In genomic region chr6:44630125-44631028, GRCh38 we compare ENCODE assay signal across 10 cellular contexts.
DNase-seq lines count a peak whose midpoint lies in the region; ATAC-seq, FAIRE-seq and TF ChIP-seq lines count a peak whose summit lies in the region.
"Had no signal": no experiment of that assay in that cellular context is flagged by ENCODE, and none has a peak within 500 bp of the region (broad histone marks: within the 10 kb centered on the region; RNA-seq: fewer than 3 reads in every experiment).

No MANE protein-coding gene starts in this region.

- H3K9me3 Mint-ChIP-seq in Calu3 (ENCODE audit: low read depth, unreplicated experiment) (no peaks in the 10 kb centered on the region), astrocyte (ENCODE audit: unreplicated experiment) (no peaks in the 10 kb centered on the region)
- H3K9me3 Mint-ChIP-seq: naive B cell, T-cell had no signal

- intact Hi-C loops in Calu3 (cut with micrococcal nuclease; ENCODE audit: unreplicated experiment) = loop anchor here (2.0 kb wide), 1 partner anchor 1084 kb away; no protein-coding TSS in a partner anchor
- intact Hi-C loops in stomach (cut with DNase I; ENCODE audit: low total_unique reads) = no loop called here

- H3K27ac Mint-ChIP-seq in Calu3 (ENCODE audit: unreplicated experiment) (no peak overlapping the region), astrocyte (ENCODE audit: unreplicated experiment) (no peak overlapping the region)
- H3K27ac Mint-ChIP-seq: naive B cell, T-cell had no signal

- ATAC-seq in HG03280 (IDR thresholded peaks at IDR 0.05; ENCODE audit: unreplicated experiment) (no peak), gastroesophageal sphincter (no peak)

- 19 to 28% (median 24%) methylated on average over 9 to 10 of the region's 10 CpGs for WGBS in stomach, 5 donors
- 17 to 21% methylated on average over 7 to 8 of the region's 10 CpGs for WGBS in gastroesophageal sphincter (ENCODE audit: low coverage in 1 of 2), 2 donors

- no peaks in the 10 kb centered on the region for H3K9me3 ChIP-seq in astrocyte (ENCODE audit: insufficient read depth, low read depth, low read length)
- no peaks in the 10 kb centered on the region for H3K9me3 ChIP-seq in keratinocyte (ENCODE audit: control insufficient read depth, low read depth, low read length)
- H3K9me3 ChIP-seq in stomach = no peaks in the 10 kb centered on the region
- H3K9me3 ChIP-seq in gastroesophageal sphincter = no peaks in the 10 kb centered on the region

- H3K4me3 ChIP-seq in HFF-Myc (replicated peaks; ENCODE audit: low read depth, low read length) = no peak overlapping the region
- no peak overlapping the region for H3K4me3 ChIP-seq in astrocyte (ENCODE audit: insufficient read depth, low read depth, low read length)
- H3K4me3 ChIP-seq in keratinocyte (ENCODE audit: control insufficient read depth in 2 of 3, extremely low read depth in 1 of 3, insufficient read depth in 2 of 3, low read depth in 1 of 3, low read length in 3 of 3) = no peak overlapping the region
- H3K4me3 ChIP-seq in stomach = no peak overlapping the region
- no peak overlapping the region for H3K4me3 ChIP-seq in gastroesophageal sphincter

- H3K9me1 ChIP-seq in keratinocyte (ENCODE audit: control insufficient read depth, extremely low read depth, insufficient read depth, low read length) = no peaks in the 10 kb centered on the region

- no TSS peak for BruUV-seq in Calu3 (replicated peaks; lab: Mats Ljungman, UMichigan)

- dilution Hi-C loops in keratinocyte (cut with MboI; ENCODE audit: extremely low pct_ligation_motif_present, low sequenced_read_pairs) = no loop called here

- no peaks in the 10 kb centered on the region for H3K27me3 ChIP-seq in astrocyte (ENCODE audit: insufficient read depth, low read length)
- H3K27me3 ChIP-seq in keratinocyte (ENCODE audit: control insufficient read depth, extremely low read depth, insufficient read depth, low read length) = no peaks in the 10 kb centered on the region
- H3K27me3 ChIP-seq in stomach = peaks cover 0 to 33% (median 8%) of the 10 kb centered on the region in 3 donors
- peaks cover 34% of the 10 kb centered on the region for H3K27me3 ChIP-seq in gastroesophageal sphincter

- H3K36me3 Mint-ChIP-seq in Calu3 (ENCODE audit: insufficient read depth, unreplicated experiment) (no peaks in the 10 kb centered on the region), astrocyte (ENCODE audit: low read depth, unreplicated experiment) (no peaks in the 10 kb centered on the region)
- H3K36me3 Mint-ChIP-seq: naive B cell, T-cell had no signal

- H3K27ac ChIP-seq in astrocyte (ENCODE audit: low read depth, low read length) (no peak overlapping the region), keratinocyte (ENCODE audit: control insufficient read depth, insufficient read depth, low read length) (no peak overlapping the region), stomach (no peak overlapping the region), gastroesophageal sphincter (no peak overlapping the region)

- H3K4me1 ChIP-seq in astrocyte (ENCODE audit: insufficient read depth, low read length) = peaks cover 11% of the 10 kb centered on the region
- H3K4me1 ChIP-seq in keratinocyte (ENCODE audit: control insufficient read depth, extremely low read depth, insufficient read depth, low read length) = no peaks in the 10 kb centered on the region
- no peaks in the 10 kb centered on the region for H3K4me1 ChIP-seq in stomach
- H3K4me1 ChIP-seq in gastroesophageal sphincter = no peaks in the 10 kb centered on the region

- no peak for TF ChIP-seq POLR2A in stomach (IDR thresholded peaks at IDR 0.05)
- no peak for TF ChIP-seq POLR2A in gastroesophageal sphincter (IDR thresholded peaks at IDR 0.05)

- H4K20me1 ChIP-seq in astrocyte (ENCODE audit: insufficient read depth, low read length) (no peaks in the 10 kb centered on the region), keratinocyte (ENCODE audit: control insufficient read depth, extremely low read depth, insufficient read depth, low read length) (no peaks in the 10 kb centered on the region)

- CTCF ChIA-PET in Calu3 (lab: Charles Lee) = interaction anchor here (0.7 to 2.3 kb wide), 13 partner anchors 8 to 1884 kb away, joined by 3 to 42 read pairs (median 5); partner anchors contain the start of gene TBCC

- no peaks in the 10 kb centered on the region for H3K4me1 Mint-ChIP-seq in Calu3 (ENCODE audit: low read depth, unreplicated experiment)
- H3K4me1 Mint-ChIP-seq in astrocyte (ENCODE audit: low read depth, unreplicated experiment) = peaks cover 15% of the 10 kb centered on the region

- H3K36me3 ChIP-seq in astrocyte (ENCODE audit: insufficient read depth, low read length) (no peaks in the 10 kb centered on the region), keratinocyte (ENCODE audit: control insufficient read depth in 2 of 2, extremely low read depth in 1 of 2, insufficient read depth in 2 of 2, low read length in 2 of 2) (no peaks in the 10 kb centered on the region), stomach (no peaks in the 10 kb centered on the region), gastroesophageal sphincter (no peaks in the 10 kb centered on the region)

- H3K9ac ChIP-seq in astrocyte (ENCODE audit: low read length) = no peak overlapping the region
- H3K9ac ChIP-seq in keratinocyte (ENCODE audit: control insufficient read depth, extremely low read depth, insufficient read depth, low read length) = no peak overlapping the region

- no peak overlapping the region for H2AFZ ChIP-seq in astrocyte (ENCODE audit: low read depth, low read length)
- no peak overlapping the region for H2AFZ ChIP-seq in keratinocyte (ENCODE audit: control insufficient read depth, low read length)

- TF ChIP-seq EP300 in stomach (IDR thresholded peaks at IDR 0.05) (no peak), gastroesophageal sphincter (IDR thresholded peaks at IDR 0.05) (no peak)

- peaks cover 57% of the 10 kb centered on the region for H3K27me3 Mint-ChIP-seq in Calu3 (ENCODE audit: unreplicated experiment)
- peaks cover 2% of the 10 kb centered on the region for H3K27me3 Mint-ChIP-seq in astrocyte (ENCODE audit: low read depth, unreplicated experiment)

- H3K4me3 Mint-ChIP-seq in Calu3 (ENCODE audit: low read depth, unreplicated experiment) = no peak overlapping the region
- H3K4me3 Mint-ChIP-seq in astrocyte (ENCODE audit: unreplicated experiment) = no peak overlapping the region
- H3K4me3 Mint-ChIP-seq: naive B cell, T-cell had no signal

- FAIRE-seq in astrocyte (lab: Jason Lieb, UNC) (peak; percentile 26), keratinocyte (lab: Jason Lieb, UNC) (no peak)

- TF ChIP-seq CTCF in Calu3 (IDR thresholded peaks at IDR 0.05; ENCODE audit: unreplicated experiment) = peak; percentile 80
- peak; percentile 71 for TF ChIP-seq CTCF in HFF-Myc (IDR thresholded peaks at IDR 0.05; ENCODE audit: low read depth, low read length, missing control alignments)
- peak; percentile 62 for TF ChIP-seq CTCF in astrocyte (IDR thresholded peaks at IDR 0.05; ENCODE audit: insufficient read depth, low read depth, low read length)
- peak; percentile 48 to 80 (median 55) for TF ChIP-seq CTCF in keratinocyte (optimal IDR thresholded peaks at IDR 0.05 in 1 of 3, IDR thresholded peaks at IDR 0.05 in 1 of 3, conservative IDR thresholded peaks at IDR 0.05 in 1 of 3; ENCODE audit: extremely low read depth in 1 of 3, insufficient read depth in 2 of 3, low read length in 3 of 3)
- peak in 2 of 7 experiments; percentile 15 to 18 for TF ChIP-seq CTCF in stomach (IDR thresholded peaks at IDR 0.05)
- peak in 2 of 4 experiments; percentile 4 to 44 for TF ChIP-seq CTCF in gastroesophageal sphincter (IDR thresholded peaks at IDR 0.05)

- H3K79me2 ChIP-seq in astrocyte (ENCODE audit: insufficient read depth, low read length) (no peaks in the 10 kb centered on the region), keratinocyte (ENCODE audit: control insufficient read depth, insufficient read depth, low read length) (no peaks in the 10 kb centered on the region)

- DNase-seq in Calu3 = peak; percentile 70
- DNase-seq in HFF-Myc (ENCODE audit: extremely low read depth, low read depth) = no peak
- peak; percentile 76 for DNase-seq in OCI-M1 (lab: John Stamatoyannopoulos, UW)
- DNase-seq in astrocyte (ENCODE audit: low read depth) = peak; percentile 63
- DNase-seq in keratinocyte (ENCODE audit: low read depth, low spot score) = no peak
- DNase-seq in stomach = peak; percentile 28
- DNase-seq: naive B cell had no signal

- H3K4me2 ChIP-seq in astrocyte (ENCODE audit: low read length) (peak overlapping the region; percentile 53), keratinocyte (ENCODE audit: control insufficient read depth, extremely low read depth, insufficient read depth, low read depth, low read length) (no peak overlapping the region)

Comparison
In these comparisons a context has a peak if more than half of its experiments do, and no peak if none do; other contexts are left out.
1. DNase-seq: peak in Calu3 (single experiment), OCI-M1 (single experiment), astrocyte (single experiment) and stomach (single experiment); none in HFF-Myc (single experiment) and keratinocyte (single experiment).